ENCODE assay signal across 1 cellular context in the genomic region with DNA sequence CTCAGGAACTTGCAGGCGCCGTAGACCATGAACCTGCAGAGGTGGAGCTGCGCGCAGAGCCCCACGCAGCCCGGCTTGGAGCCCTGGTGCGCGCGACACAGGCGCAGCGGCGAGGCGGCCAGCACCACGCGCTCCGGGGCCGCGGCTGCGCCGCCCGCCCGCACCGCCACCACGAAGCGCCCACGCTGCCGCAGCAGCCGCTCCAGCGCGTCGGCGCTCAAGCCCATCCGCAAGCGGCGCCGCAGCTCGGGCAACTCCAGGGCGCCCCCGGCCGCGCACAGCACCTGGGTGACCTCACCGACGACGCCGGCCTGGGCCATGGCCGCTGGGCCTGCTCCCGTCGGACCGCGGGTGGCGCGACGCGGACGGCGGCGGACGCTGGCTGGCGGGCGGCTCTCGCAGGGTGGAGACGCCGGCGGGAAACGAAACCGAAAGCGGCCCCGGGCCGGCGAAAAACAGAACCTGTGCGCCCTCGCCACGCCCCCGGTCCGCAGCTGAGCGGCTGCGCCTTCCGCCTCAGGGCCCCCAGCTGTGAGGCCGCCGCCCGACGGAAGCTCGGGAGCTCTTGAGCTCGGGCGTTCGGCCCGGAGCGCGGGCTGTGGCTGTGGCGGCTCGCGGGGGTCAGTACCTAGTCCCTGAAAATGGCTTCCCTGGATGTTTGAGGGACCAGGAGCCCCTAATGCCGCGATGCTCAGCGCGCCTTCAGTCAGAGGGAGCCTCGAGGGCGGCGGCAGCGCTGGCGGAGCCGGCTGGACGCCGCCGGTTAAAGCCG.
TF ChIP-seq lines count a peak whose summit lies in the region.

A gene with protein sequence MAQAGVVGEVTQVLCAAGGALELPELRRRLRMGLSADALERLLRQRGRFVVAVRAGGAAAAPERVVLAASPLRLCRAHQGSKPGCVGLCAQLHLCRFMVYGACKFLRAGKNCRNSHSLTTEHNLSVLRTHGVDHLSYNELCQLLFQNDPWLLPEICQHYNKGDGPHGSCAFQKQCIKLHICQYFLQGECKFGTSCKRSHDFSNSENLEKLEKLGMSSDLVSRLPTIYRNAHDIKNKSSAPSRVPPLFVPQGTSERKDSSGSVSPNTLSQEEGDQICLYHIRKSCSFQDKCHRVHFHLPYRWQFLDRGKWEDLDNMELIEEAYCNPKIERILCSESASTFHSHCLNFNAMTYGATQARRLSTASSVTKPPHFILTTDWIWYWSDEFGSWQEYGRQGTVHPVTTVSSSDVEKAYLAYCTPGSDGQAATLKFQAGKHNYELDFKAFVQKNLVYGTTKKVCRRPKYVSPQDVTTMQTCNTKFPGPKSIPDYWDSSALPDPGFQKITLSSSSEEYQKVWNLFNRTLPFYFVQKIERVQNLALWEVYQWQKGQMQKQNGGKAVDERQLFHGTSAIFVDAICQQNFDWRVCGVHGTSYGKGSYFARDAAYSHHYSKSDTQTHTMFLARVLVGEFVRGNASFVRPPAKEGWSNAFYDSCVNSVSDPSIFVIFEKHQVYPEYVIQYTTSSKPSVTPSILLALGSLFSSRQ (minus strand): TSS at position 424 of the 772 bp plus-strand sequence. CDS start 104 bp downstream, at position 320.

TF ChIP-seq in K562, 482 proteins besides CTCF, POLR2A, EP300 and RAD21 (continued from another document and continues in another):
- TF ChIP-seq FIP1L1 (IDR thresholded peaks at IDR 0.05; ENCODE audit: low read depth, low read length, poor library complexity, severe bottlenecking) (no peak), ZNF668 (CRISPR knock-in tag; IDR thresholded peaks at IDR 0.05) (no peak; the same call in 1 of the 2 replicates), CCNT2 (IDR thresholded peaks at IDR 0.05; ENCODE audit: borderline replicate concordance, extremely low read depth, insufficient read length, low read depth, low read length) (peak; percentile 96), ZBTB26 (CRISPR knock-in tag; IDR thresholded peaks at IDR 0.05) (no peak), TARDBP (IDR thresholded peaks at IDR 0.05) (no peak), C11orf30 (IDR thresholded peaks at IDR 0.05; ENCODE audit: low read depth) (no peak), ZNF57 (CRISPR knock-in tag; IDR thresholded peaks at IDR 0.05) (no peak), POU5F1 (IDR thresholded peaks at IDR 0.05; ENCODE audit: borderline replicate concordance, low read depth, low read length, partially characterized antibody) (no peak), HDAC8 (tag; IDR thresholded peaks at IDR 0.05) (0 out of 2 replicates have a peak, but pooled peaks have one; percentile 66), FOXM1 (IDR thresholded peaks at IDR 0.05; ENCODE audit: low read depth) (peak; percentile 73), FOXM1 (CRISPR knock-in tag; IDR thresholded peaks at IDR 0.05; ENCODE audit: low read depth) (peak; percentile 88), NFE2L1 (tag; IDR thresholded peaks at IDR 0.05; ENCODE audit: borderline replicate concordance, low read depth) (no peak), TAF9B (IDR thresholded peaks at IDR 0.05; ENCODE audit: partially characterized antibody) (peak; percentile 99), ESRRB (CRISPR knock-in tag; IDR thresholded peaks at IDR 0.05; ENCODE audit: borderline replicate concordance) (no peak), TOE1 (IDR thresholded peaks at IDR 0.05; ENCODE audit: borderline replicate concordance) (peak; percentile 76; the same call in 1 of the 2 replicates), TOE1 (CRISPR knock-in tag; IDR thresholded peaks at IDR 0.05; ENCODE audit: borderline replicate concordance, low read depth) (0 out of 2 replicates have a peak, but pooled peaks have one; percentile 77), MEF2A (IDR thresholded peaks at IDR 0.05; ENCODE audit: control insufficient read depth, low read depth, low read length) (no peak), MIER1 (IDR thresholded peaks at IDR 0.05; ENCODE audit: low read depth) (no peak), ZNF592 (IDR thresholded peaks at IDR 0.05) (peak; percentile 92), SRSF9 (IDR thresholded peaks at IDR 0.05; ENCODE audit: borderline replicate concordance, low read depth, low read length) (no peak), CBX5 (IDR thresholded peaks at IDR 0.05; ENCODE audit: borderline replicate concordance, low read depth) (no peak), IFI16 (CRISPR knock-in tag; IDR thresholded peaks at IDR 0.05) (no peak), DNMT1 (IDR thresholded peaks at IDR 0.05) (no peak), RUNX1 (IDR thresholded peaks at IDR 0.05; ENCODE audit: low read depth) (no peak), ARID1B (IDR thresholded peaks at IDR 0.05) (no peak), YY1 (IDR thresholded peaks at IDR 0.05; ENCODE audit: borderline replicate concordance in 1 of 3, control insufficient read depth in 1 of 3, extremely low read depth in 1 of 3, insufficient read depth in 3 of 3, insufficient read length in 1 of 3, insufficient replicate concordance in 2 of 3, low read depth in 1 of 3, low read length in 2 of 3) (peak in 2 of 3 experiments; percentile 73 to 86), IRF2 (CRISPR knock-in tag; IDR thresholded peaks at IDR 0.05) (peak; percentile 100), HNRNPLL (IDR thresholded peaks at IDR 0.05; ENCODE audit: low read depth, low read length, poor library complexity, severe bottlenecking) (peak; percentile 73), ZNF239 (CRISPR knock-in tag; IDR thresholded peaks at IDR 0.05) (peak; percentile 5; the same call in 1 of the 2 replicates), THRAP3 (IDR thresholded peaks at IDR 0.05; ENCODE audit: borderline replicate concordance) (no peak), ATF3 (IDR thresholded peaks at IDR 0.05) (no peak), ATF3 (CRISPR knock-in tag; conservative IDR thresholded peaks at IDR 0.05) (peak; percentile 85; the same call in 1 of the 2 replicates), SMAD1 (IDR thresholded peaks at IDR 0.05; ENCODE audit: low read depth, low read length, partially characterized antibody) (no peak), ADNP (tag; IDR thresholded peaks at IDR 0.05) (no peak), ZNF197 (CRISPR knock-in tag; IDR thresholded peaks at IDR 0.05; ENCODE audit: low read depth) (no peak), SIN3B (IDR thresholded peaks at IDR 0.05; ENCODE audit: low read depth) (peak; percentile 79), HEY1 (CRISPR knock-in tag; IDR thresholded peaks at IDR 0.05; ENCODE audit: borderline replicate concordance) (no peak), ZNF778 (CRISPR knock-in tag; IDR thresholded peaks at IDR 0.05) (no peak), RNF219 (CRISPR knock-in tag; IDR thresholded peaks at IDR 0.05) (no peak), ZNF12 (CRISPR knock-in tag; IDR thresholded peaks at IDR 0.05) (no peak), RFX1 (IDR thresholded peaks at IDR 0.05) (no peak), KLF6 (CRISPR knock-in tag; IDR thresholded peaks at IDR 0.05; ENCODE audit: borderline replicate concordance) (peak; percentile 49; the same call in 1 of the 2 replicates), GATA2 (CRISPR knock-in tag; IDR thresholded peaks at IDR 0.05) (no peak)
- TF ChIP-seq, protein P1, sequence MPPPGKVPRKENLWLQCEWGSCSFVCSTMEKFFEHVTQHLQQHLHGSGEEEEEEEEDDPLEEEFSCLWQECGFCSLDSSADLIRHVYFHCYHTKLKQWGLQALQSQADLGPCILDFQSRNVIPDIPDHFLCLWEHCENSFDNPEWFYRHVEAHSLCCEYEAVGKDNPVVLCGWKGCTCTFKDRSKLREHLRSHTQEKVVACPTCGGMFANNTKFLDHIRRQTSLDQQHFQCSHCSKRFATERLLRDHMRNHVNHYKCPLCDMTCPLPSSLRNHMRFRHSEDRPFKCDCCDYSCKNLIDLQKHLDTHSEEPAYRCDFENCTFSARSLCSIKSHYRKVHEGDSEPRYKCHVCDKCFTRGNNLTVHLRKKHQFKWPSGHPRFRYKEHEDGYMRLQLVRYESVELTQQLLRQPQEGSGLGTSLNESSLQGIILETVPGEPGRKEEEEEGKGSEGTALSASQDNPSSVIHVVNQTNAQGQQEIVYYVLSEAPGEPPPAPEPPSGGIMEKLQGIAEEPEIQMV (tag; conservative IDR thresholded peaks at IDR 0.05; ENCODE audit: low read depth) = no peak
- TF ChIP-seq, protein P2, sequence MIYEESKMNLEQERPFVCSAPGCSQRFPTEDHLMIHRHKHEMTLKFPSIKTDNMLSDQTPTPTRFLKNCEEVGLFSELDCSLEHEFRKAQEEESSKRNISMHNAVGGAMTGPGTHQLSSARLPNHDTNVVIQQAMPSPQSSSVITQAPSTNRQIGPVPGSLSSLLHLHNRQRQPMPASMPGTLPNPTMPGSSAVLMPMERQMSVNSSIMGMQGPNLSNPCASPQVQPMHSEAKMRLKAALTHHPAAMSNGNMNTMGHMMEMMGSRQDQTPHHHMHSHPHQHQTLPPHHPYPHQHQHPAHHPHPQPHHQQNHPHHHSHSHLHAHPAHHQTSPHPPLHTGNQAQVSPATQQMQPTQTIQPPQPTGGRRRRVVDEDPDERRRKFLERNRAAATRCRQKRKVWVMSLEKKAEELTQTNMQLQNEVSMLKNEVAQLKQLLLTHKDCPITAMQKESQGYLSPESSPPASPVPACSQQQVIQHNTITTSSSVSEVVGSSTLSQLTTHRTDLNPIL (CRISPR knock-in tag; IDR thresholded peaks at IDR 0.05) = no peak
- TF ChIP-seq, protein P3, sequence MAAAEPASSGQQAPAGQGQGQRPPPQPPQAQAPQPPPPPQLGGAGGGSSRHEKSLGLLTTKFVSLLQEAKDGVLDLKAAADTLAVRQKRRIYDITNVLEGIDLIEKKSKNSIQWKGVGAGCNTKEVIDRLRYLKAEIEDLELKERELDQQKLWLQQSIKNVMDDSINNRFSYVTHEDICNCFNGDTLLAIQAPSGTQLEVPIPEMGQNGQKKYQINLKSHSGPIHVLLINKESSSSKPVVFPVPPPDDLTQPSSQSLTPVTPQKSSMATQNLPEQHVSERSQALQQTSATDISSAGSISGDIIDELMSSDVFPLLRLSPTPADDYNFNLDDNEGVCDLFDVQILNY (CRISPR knock-in tag; IDR thresholded peaks at IDR 0.05) = no peak
- TF ChIP-seq, protein P4, sequence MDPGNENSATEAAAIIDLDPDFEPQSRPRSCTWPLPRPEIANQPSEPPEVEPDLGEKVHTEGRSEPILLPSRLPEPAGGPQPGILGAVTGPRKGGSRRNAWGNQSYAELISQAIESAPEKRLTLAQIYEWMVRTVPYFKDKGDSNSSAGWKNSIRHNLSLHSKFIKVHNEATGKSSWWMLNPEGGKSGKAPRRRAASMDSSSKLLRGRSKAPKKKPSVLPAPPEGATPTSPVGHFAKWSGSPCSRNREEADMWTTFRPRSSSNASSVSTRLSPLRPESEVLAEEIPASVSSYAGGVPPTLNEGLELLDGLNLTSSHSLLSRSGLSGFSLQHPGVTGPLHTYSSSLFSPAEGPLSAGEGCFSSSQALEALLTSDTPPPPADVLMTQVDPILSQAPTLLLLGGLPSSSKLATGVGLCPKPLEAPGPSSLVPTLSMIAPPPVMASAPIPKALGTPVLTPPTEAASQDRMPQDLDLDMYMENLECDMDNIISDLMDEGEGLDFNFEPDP (CRISPR knock-in tag; IDR thresholded peaks at IDR 0.05) = no peak
